1 cellular context compared by ENCODE assay signal in the genomic region with DNA sequence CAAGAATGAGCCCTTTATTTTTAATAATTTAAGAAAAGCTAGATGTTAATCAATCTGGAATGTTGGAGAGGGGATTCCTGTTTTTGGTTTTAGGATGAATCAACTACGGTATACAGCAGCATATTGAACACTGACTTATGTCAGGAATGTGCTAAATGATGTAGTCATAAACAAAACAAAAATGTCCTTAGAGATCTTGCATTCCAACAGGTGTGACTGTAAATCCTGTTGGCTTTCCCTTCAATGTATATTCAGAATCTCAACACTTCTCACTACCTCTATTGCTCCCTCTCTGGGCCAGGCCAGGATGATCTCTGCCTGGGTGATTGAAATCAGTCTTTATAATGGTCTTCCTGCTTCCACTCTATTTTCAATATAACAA.
TF ChIP-seq lines count a peak whose summit lies in the region.

No MANE protein-coding gene starts in this region.

TF ChIP-seq in HCT116, 20 proteins besides CTCF, POLR2A, EP300 and RAD21 (continued from another document):
- TF ChIP-seq FOSL1 (IDR thresholded peaks at IDR 0.05; ENCODE audit: low read depth) (no peak), JUND (IDR thresholded peaks at IDR 0.05) (no peak)
- TF ChIP-seq, protein P1, sequence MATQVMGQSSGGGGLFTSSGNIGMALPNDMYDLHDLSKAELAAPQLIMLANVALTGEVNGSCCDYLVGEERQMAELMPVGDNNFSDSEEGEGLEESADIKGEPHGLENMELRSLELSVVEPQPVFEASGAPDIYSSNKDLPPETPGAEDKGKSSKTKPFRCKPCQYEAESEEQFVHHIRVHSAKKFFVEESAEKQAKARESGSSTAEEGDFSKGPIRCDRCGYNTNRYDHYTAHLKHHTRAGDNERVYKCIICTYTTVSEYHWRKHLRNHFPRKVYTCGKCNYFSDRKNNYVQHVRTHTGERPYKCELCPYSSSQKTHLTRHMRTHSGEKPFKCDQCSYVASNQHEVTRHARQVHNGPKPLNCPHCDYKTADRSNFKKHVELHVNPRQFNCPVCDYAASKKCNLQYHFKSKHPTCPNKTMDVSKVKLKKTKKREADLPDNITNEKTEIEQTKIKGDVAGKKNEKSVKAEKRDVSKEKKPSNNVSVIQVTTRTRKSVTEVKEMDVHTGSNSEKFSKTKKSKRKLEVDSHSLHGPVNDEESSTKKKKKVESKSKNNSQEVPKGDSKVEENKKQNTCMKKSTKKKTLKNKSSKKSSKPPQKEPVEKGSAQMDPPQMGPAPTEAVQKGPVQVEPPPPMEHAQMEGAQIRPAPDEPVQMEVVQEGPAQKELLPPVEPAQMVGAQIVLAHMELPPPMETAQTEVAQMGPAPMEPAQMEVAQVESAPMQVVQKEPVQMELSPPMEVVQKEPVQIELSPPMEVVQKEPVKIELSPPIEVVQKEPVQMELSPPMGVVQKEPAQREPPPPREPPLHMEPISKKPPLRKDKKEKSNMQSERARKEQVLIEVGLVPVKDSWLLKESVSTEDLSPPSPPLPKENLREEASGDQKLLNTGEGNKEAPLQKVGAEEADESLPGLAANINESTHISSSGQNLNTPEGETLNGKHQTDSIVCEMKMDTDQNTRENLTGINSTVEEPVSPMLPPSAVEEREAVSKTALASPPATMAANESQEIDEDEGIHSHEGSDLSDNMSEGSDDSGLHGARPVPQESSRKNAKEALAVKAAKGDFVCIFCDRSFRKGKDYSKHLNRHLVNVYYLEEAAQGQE (IDR thresholded peaks at IDR 0.05; ENCODE audit: low read depth): no peak
